Comparison of ENCODE assay signal across 9 cellular contexts in the genomic region with DNA sequence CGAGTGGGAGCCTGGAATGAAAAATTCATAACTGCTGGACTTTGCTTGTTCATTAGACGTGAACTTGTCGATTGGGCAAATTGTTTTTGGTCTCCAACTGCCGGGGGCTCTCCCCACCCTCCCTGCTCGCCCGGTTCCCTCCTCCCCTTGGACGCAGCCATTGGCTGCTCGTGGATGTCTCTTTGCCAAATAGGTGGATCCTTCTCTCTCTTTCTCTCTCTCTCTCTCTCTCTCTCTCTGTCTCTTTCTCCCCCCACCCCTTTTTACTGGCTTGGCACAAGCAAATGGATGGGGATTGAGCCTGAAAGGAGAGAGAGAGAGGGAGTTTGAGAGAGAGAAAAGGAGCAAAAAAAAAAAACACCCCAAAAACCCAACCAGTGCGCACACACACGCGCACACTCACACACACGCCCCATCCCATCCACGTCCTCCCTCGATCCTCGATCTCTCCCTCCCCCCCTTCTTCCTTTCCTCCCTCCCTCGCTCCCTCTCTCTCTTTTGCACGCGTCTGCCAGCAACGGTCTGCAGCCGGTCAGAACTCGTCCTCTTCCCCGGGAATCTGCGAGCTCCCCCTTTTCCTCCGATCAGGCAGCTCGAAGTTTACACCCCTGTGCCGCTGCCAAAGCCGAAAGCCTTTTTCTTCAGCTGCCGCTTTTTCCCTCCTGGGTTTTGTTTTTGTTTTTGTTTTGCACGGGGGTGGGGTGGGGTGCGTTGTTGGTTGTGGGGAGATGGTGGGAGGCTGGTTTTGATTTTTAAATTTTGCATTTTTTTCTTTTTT. TPM values are rescaled to one million over a fixed set of nuclear protein-coding genes. Genes with fewer than 3 reads are reported as not detected.
A peak's percentile ranks its signal among the peaks of the same experiment; 100 is the strongest.
DNase-seq lines count a peak whose midpoint lies in the region; ATAC-seq and TF ChIP-seq lines count a peak whose summit lies in the region.
"Had no signal": no experiment of that assay in that cellular context is flagged by ENCODE, and none has a peak within 500 bp of the region (broad histone marks: within the 10 kb centered on the region; RNA-seq: fewer than 3 reads in every experiment).

No MANE protein-coding gene starts in this region.

- H4K5ac ChIP-seq in H9 (ENCODE audit: insufficient read length, low read depth, low read length): no peak overlapping the region

- H3K9ac ChIP-seq in H9 (ENCODE audit: extremely low read depth, insufficient read length, low read length): no peak overlapping the region

- no peaks in the 10 kb centered on the region for H4K20me1 ChIP-seq in H9 (ENCODE audit: control insufficient read depth, insufficient read depth, insufficient read length)
- H4K20me1 ChIP-seq in OCI-LY7 (ENCODE audit: insufficient read depth, low read length): no peaks in the 10 kb centered on the region

- H2BK120ac ChIP-seq in H9 (ENCODE audit: low read depth, low read length, poor library complexity, severe bottlenecking): no peak overlapping the region

- H3K4me1 ChIP-seq in H9 (ENCODE audit: insufficient read depth, low read length): peaks cover 4% of the 10 kb centered on the region
- no peaks in the 10 kb centered on the region for H3K4me1 ChIP-seq in OCI-LY7 (ENCODE audit: insufficient read depth, low read length, poor library complexity, severe bottlenecking)
- H3K4me1 ChIP-seq in left lung: peaks cover 55 to 99% of the 10 kb centered on the region in 2 donors
- H3K4me1 ChIP-seq in suprapubic skin: peaks cover 98% of the 10 kb centered on the region

- peaks cover 82% of the 10 kb centered on the region for H3K27me3 ChIP-seq in H9 (ENCODE audit: insufficient read depth, low read length)
- H3K27me3 ChIP-seq in left lung: peaks cover 0 to 26% of the 10 kb centered on the region in 2 donors
- no peaks in the 10 kb centered on the region for H3K27me3 ChIP-seq in suprapubic skin

- peak overlapping the region in 1 of 2 experiments; percentile 64; a peak in 3 of 5 replicates for H3K4me3 Mint-ChIP-seq in H9

- H3K27ac ChIP-seq in C4-2B (peak overlapping the region; percentile 96), H9 (ENCODE audit: insufficient read length, low read depth, low read length) (no peak overlapping the region), OCI-LY7 (ENCODE audit: low read depth, low read length, poor library complexity, severe bottlenecking) (no peak overlapping the region), left lung (peak overlapping the region; percentile 77 to 94), suprapubic skin (peak overlapping the region; percentile 97)

- H4K8ac ChIP-seq in H9 (replicated peaks; ENCODE audit: insufficient read length, low read depth, low read length): no peak overlapping the region

- TF ChIP-seq EP300 in suprapubic skin (IDR thresholded peaks at IDR 0.05): no peak

- POLR2A ChIA-PET in OCI-LY7 (lab: Charles Lee): interaction anchor here (0.6 kb wide), 1 partner anchor 63 kb away, joined by 7 read pairs; no protein-coding TSS in a partner anchor

- peak; percentile 64 for DNase-seq in H9
- DNase-seq in OCI-LY7 (ENCODE audit: low spot score): no peak
- DNase-seq in choroid plexus epithelial cell (ENCODE audit: low read depth): peak; percentile 93
- peak; percentile 78 to 83 for DNase-seq in left lung
- peak; percentile 93 to 95 for DNase-seq in suprapubic skin (ENCODE audit: low spot score in 2 of 2)
- no peak for DNase-seq in activated CD4-positive, alpha-beta T cell treated with anti-CD3 and anti-CD28 coated beads for 48 hours

- H3K23me2 ChIP-seq in H9 (ENCODE audit: insufficient read length, low read depth, low read length, poor library complexity, severe bottlenecking): peaks cover 7% of the 10 kb centered on the region

- no peak overlapping the region for H3T11ph ChIP-seq in H9 (ENCODE audit: low read length)

- H2AFZ ChIP-seq in H9 (ENCODE audit: low read length) (no peak overlapping the region), OCI-LY7 (ENCODE audit: low read length) (no peak overlapping the region)

- BruUV-seq in OCI-LY7 (replicated peaks; lab: Mats Ljungman, UMichigan): no TSS peak

- H3K4me1 Mint-ChIP-seq in H9: peaks cover 36 to 75% of the 10 kb centered on the region in 2 experiments

- H3K27ac Mint-ChIP-seq in H9: no peak overlapping the region

- no peaks in the 10 kb centered on the region for H3K36me3 Mint-ChIP-seq in H9 (ENCODE audit: insufficient read depth in 1 of 3, low read depth in 3 of 3)

- H3K4me2 ChIP-seq in H9 (ENCODE audit: insufficient read depth, insufficient read length, low read length): peak overlapping the region; percentile 36
- H3K4me2 ChIP-seq in OCI-LY7 (ENCODE audit: low read length): peak overlapping the region; percentile 40

- no peak for TF ChIP-seq POLR2A in suprapubic skin (IDR thresholded peaks at IDR 0.05)

- no peak overlapping the region for H3K14ac ChIP-seq in H9 (ENCODE audit: insufficient read depth, low read length)

- peaks cover 3 to 19% of the 10 kb centered on the region in 2 experiments; a peak in 2 of 5 replicates for H3K9me3 Mint-ChIP-seq in H9

- no peak overlapping the region for H3K56ac ChIP-seq in H9 (ENCODE audit: insufficient read length, low read depth, low read length)

- CTCF ChIA-PET in OCI-LY7 (lab: Charles Lee; ENCODE audit: unreplicated experiment): no interaction called here

- intact Hi-C loops in OCI-LY7 (cut with micrococcal nuclease; ENCODE audit: unreplicated experiment) (no loop called here), left lung (cut with DNase I) (no loop called here)

- no peaks in the 10 kb centered on the region for H3K79me2 ChIP-seq in H9 (ENCODE audit: insufficient read depth, low read length)
- H3K79me2 ChIP-seq in OCI-LY7 (ENCODE audit: insufficient read depth, low read depth, low read length): no peaks in the 10 kb centered on the region

- H2BK5ac ChIP-seq in H9 (ENCODE audit: insufficient read length, low read length): no peak overlapping the region

- no peaks in the 10 kb centered on the region for H3K9me2 ChIP-seq in OCI-LY7 (ENCODE audit: insufficient read depth, low read length)

- H3K36me3 ChIP-seq in OCI-LY7 (ENCODE audit: insufficient read depth, low read length) (no peaks in the 10 kb centered on the region), left lung (no peaks in the 10 kb centered on the region), suprapubic skin (no peaks in the 10 kb centered on the region)

- no peak overlapping the region for H2BK20ac ChIP-seq in H9 (ENCODE audit: low read depth, low read length, poor library complexity, severe bottlenecking)

- ATAC-seq in left lung (peak; percentile 69), HG02852 (IDR thresholded peaks at IDR 0.05; ENCODE audit: unreplicated experiment) (no peak)

- no peak overlapping the region for H3K18ac ChIP-seq in H9 (ENCODE audit: insufficient read length, low read depth, low read length)

- no peak overlapping the region for H3K4ac ChIP-seq in H9 (ENCODE audit: low read depth, low read length)

- no peak overlapping the region for H3K23ac ChIP-seq in H9 (ENCODE audit: insufficient read length, low read depth, low read length)

- no peaks in the 10 kb centered on the region for H3K79me1 ChIP-seq in H9 (ENCODE audit: insufficient read depth, low read depth, low read length, poor library complexity, severe bottlenecking)

- WGBS in H9 (ENCODE audit: extremely low coverage, insufficient read length, low lambda C conversion rate): no CpG with 5 or more reads among the region's 30 CpGs
- 1% methylated on average over 30 of the region's 30 CpGs for WGBS in suprapubic skin

- H3K9me3 ChIP-seq in H9 (ENCODE audit: control insufficient read depth, low read depth, low read length) (no peaks in the 10 kb centered on the region), OCI-LY7 (ENCODE audit: low read length) (no peaks in the 10 kb centered on the region), left lung (no peaks in the 10 kb centered on the region), suprapubic skin (no peaks in the 10 kb centered on the region)

- H3K27me3 Mint-ChIP-seq in H9 (ENCODE audit: low read depth): peaks cover 100% of the 10 kb centered on the region

- TF ChIP-seq CTCF in C4-2B (conservative IDR thresholded peaks at IDR 0.05) (no peak), H9 (conservative IDR thresholded peaks at IDR 0.05) (no peak), OCI-LY7 (conservative IDR thresholded peaks at IDR 0.05; ENCODE audit: low read length) (no peak), choroid plexus epithelial cell (conservative IDR thresholded peaks at IDR 0.05; ENCODE audit: low read depth, low read length) (no peak), left lung (IDR thresholded peaks at IDR 0.05) (no peak), suprapubic skin (IDR thresholded peaks at IDR 0.05) (no peak)

- no peak overlapping the region for H2AK5ac ChIP-seq in H9 (ENCODE audit: insufficient read length, low read length)

- H2BK15ac ChIP-seq in H9 (ENCODE audit: low read depth, low read length): no peak overlapping the region

- H4K91ac ChIP-seq in H9 (ENCODE audit: insufficient read length, low read depth, low read length): no peak overlapping the region

- H2BK12ac ChIP-seq in H9 (ENCODE audit: insufficient read length, low read depth, low read length): no peak overlapping the region

- H3K4me3 ChIP-seq in OCI-LY7 (ENCODE audit: low read depth, low read length, poor library complexity, severe bottlenecking) (no peak overlapping the region), choroid plexus epithelial cell (ENCODE audit: low read depth, low read length) (peak overlapping the region; percentile 58), left lung (peak overlapping the region; percentile 21 to 33), suprapubic skin (peak overlapping the region; percentile 55)

RNA-seq across cellular contexts. Expression of gene NFIX, which starts 27.8 kb away (rescaled TPM):
- total RNA-seq in H9 (2021) (0.20 and 0.31 TPM in 2 replicates), OCI-LY7 (2022) (0.68 and 0.72 TPM in 2 replicates), left lung (100 to 1,000 TPM; 166 to 237 TPM), suprapubic skin (100 to 1,000 TPM; 126 to 223 (median 176) TPM)
- total RNA-seq in OCI-LY7 (2014; rRNA removed; shearing (Covaris generic)): 0.03 and 0.16 TPM in 2 replicates

RNA-seq across cellular contexts. Expression of gene DAND5, which starts 53.7 kb away (rescaled TPM):
- total RNA-seq in H9 (2021): 0.11 and 0.13 TPM in 2 replicates
- total RNA-seq in OCI-LY7 (2014; rRNA removed; shearing (Covaris generic)): 0.06 and 0.18 TPM in 2 replicates
- 0.77 and 0.84 TPM in 2 replicates for total RNA-seq in OCI-LY7 (2022)
- total RNA-seq in left lung: under 1 TPM in 1 of 2 donors, not detected in 1; 0.13 TPM
- not detected for total RNA-seq in suprapubic skin
- total RNA-seq: T-helper 2 cell treated with Interferon-gamma antibody and Interleukin-4, amounts not matched to agents 100 ng/mL and 5 ng/mL, for 36 hours had no signal

Comparison
In these comparisons a context has a peak if more than half of its experiments do, and no peak if none do; other contexts are left out.
1. H3K27ac ChIP-seq: peak in C4-2B (single experiment), left lung (2 of 2) and suprapubic skin (single experiment); none in H9 (single experiment) and OCI-LY7 (single experiment).
2. DNase-seq: peak in H9 (single experiment), choroid plexus epithelial cell (single experiment), left lung (2 of 2) and suprapubic skin (2 of 2); none in OCI-LY7 (single experiment) and activated CD4-positive, alpha-beta T cell treated with anti-CD3 and anti-CD28 coated beads for 48 hours (single experiment).
3. RNA of gene NFIX, which starts 27.8 kb away (total RNA-seq): 166 to 237 TPM in left lung and 126 to 223 TPM in suprapubic skin; 0.03 to 0.72 TPM in OCI-LY7 and 0.20 to 0.31 TPM in H9; every median in the first group is over 10 times any median in the second.